In genomic region chr22:43066844-43067385, GRCh38 we compare ENCODE assay signal across 14 cellular contexts. TPM values are rescaled to one million over a fixed set of nuclear protein-coding genes. Genes with fewer than 3 reads are reported as not detected.
DNase-seq lines count a peak whose midpoint lies in the region; ATAC-seq and TF ChIP-seq lines count a peak whose summit lies in the region.
"Had no signal": no experiment of that assay in that cellular context is flagged by ENCODE, and none has a peak within 500 bp of the region (broad histone marks: within the 10 kb centered on the region; RNA-seq: fewer than 3 reads in every experiment).

No MANE protein-coding gene starts in this region.

- no peaks in the 10 kb centered on the region for H3K4me1 ChIP-seq in GM23338 (ENCODE audit: insufficient read depth)

- peak; percentile 69 for DNase-seq in COLO829 (ENCODE audit: low spot score)
- DNase-seq in LHCN-M2 (ENCODE audit: low read depth), result peak; percentile 78
- DNase-seq in chondrocyte (ENCODE audit: low spot score), result no peak
- peak; percentile 32 to 74 for DNase-seq in lung microvascular endothelial cell (ENCODE audit: low read depth in 2 of 2)
- no peak for DNase-seq in amniotic stem cell (lab: John Stamatoyannopoulos, UW)
- DNase-seq in GM23338 (ENCODE audit: low spot score), result no peak
- DNase-seq in NCI-H128 (lab: John Stamatoyannopoulos, UW; ENCODE audit: unreplicated experiment), result no peak
- DNase-seq in NCI-H510A treated with DMSO at 0.1 percent for 48 hours (lab: John Stamatoyannopoulos, UW), result no peak
- DNase-seq: effector memory CD4-positive, alpha-beta T cell; KBM-7; naive B cell; NCI-H2081 treated with DMSO at 0.1 percent for 48 hours had no signal

- no peaks in the 10 kb centered on the region for H3K9me2 ChIP-seq in GM23338 (ENCODE audit: insufficient read depth)

- no peak overlapping the region for H3K4me2 ChIP-seq in GM23338

- H3K4me3 ChIP-seq in GM23338, result no peak overlapping the region
- H3K4me3 ChIP-seq: skin epidermis had no signal

- H3K4me1 Mint-ChIP-seq in chondrocyte (ENCODE audit: low read depth) (peaks cover 16% of the 10 kb centered on the region), GM23338 (no peaks in the 10 kb centered on the region)
- H3K4me1 Mint-ChIP-seq: naive B cell had no signal

- TF ChIP-seq CTCF in chondrocyte (IDR thresholded peaks at IDR 0.05) (no peak), GM23338 (conservative IDR thresholded peaks at IDR 0.05; ENCODE audit: low read depth in 2 of 2) (no peak)

- peaks cover 14% of the 10 kb centered on the region for H3K36me3 Mint-ChIP-seq in chondrocyte (ENCODE audit: low read depth)
- H3K36me3 Mint-ChIP-seq in GM23338 (ENCODE audit: low read depth), result no peaks in the 10 kb centered on the region

- H2AFZ ChIP-seq in GM23338, result no peak overlapping the region

- ATAC-seq in GM23338, result no peak

- H3K27me3 Mint-ChIP-seq in chondrocyte (ENCODE audit: low read depth) (no peaks in the 10 kb centered on the region), GM23338 (ENCODE audit: insufficient read depth, low read depth, poor library complexity) (peaks cover 2% of the 10 kb centered on the region)
- H3K27me3 Mint-ChIP-seq: naive B cell had no signal

- H3K27ac Mint-ChIP-seq in chondrocyte (ENCODE audit: unreplicated experiment) (peak overlapping the region; percentile 98), GM23338 (no peak overlapping the region)

- no peaks in the 10 kb centered on the region for H3F3A ChIP-seq in GM23338 (replicated peaks; ENCODE audit: low read depth)

- H3K27ac ChIP-seq in GM23338 (ENCODE audit: low read depth), result no peak overlapping the region
- H3K27ac ChIP-seq: C4-2B had no signal

- no peaks in the 10 kb centered on the region for H3K27me3 ChIP-seq in GM23338 (ENCODE audit: insufficient read depth)

- peak overlapping the region; percentile 7 for H3K4me3 Mint-ChIP-seq in chondrocyte (ENCODE audit: unreplicated experiment)
- no peak overlapping the region for H3K4me3 Mint-ChIP-seq in GM23338
- H3K4me3 Mint-ChIP-seq: naive B cell had no signal

- H4K20me1 ChIP-seq in GM23338 (replicated peaks; ENCODE audit: insufficient read depth), result no peaks in the 10 kb centered on the region

- H3K79me2 ChIP-seq in GM23338 (replicated peaks; ENCODE audit: insufficient read depth), result no peaks in the 10 kb centered on the region

- H3K36me3 ChIP-seq in GM23338 (ENCODE audit: insufficient read depth), result no peaks in the 10 kb centered on the region

- H3K9me3 Mint-ChIP-seq in chondrocyte (ENCODE audit: low read depth) (no peaks in the 10 kb centered on the region), GM23338 (no peaks in the 10 kb centered on the region)
- H3K9me3 Mint-ChIP-seq: naive B cell had no signal

TF ChIP-seq in GM23338, 12 proteins besides CTCF, POLR2A, EP300 and RAD21:
- TF ChIP-seq ZNF114 (CRISPR knock-in tag; IDR thresholded peaks at IDR 0.05) (no peak), ZNF331 (CRISPR knock-in tag; IDR thresholded peaks at IDR 0.05; ENCODE audit: low read depth) (no peak)

RNA-seq across cellular contexts. Expression of gene TTLL1, which starts 22.3 kb away (rescaled TPM):
- total RNA-seq in LHCN-M2 (2014; rRNA removed) (13.1 and 13.5 TPM in 2 replicates), chondrocyte (16.7 to 18.8 TPM (median 18.1 TPM) in 3 replicates), lung microvascular endothelial cell (6.5 and 9.9 TPM in 2 replicates)
- polyA plus RNA-seq in LHCN-M2 (2012), result 17.1 TPM
- total RNA-seq in GM23338 (2014; rRNA removed; shearing (Covaris generic)), result 3.5 and 5.5 TPM in 2 replicates
- 6.2 and 6.8 TPM in 2 replicates for polyA plus RNA-seq in GM23338 (2016; fragmentation: Nextera tagmentation; extraction: Ambion mirVana)

RNA-seq across cellular contexts. Expression of gene BIK, which starts 43.6 kb away (rescaled TPM):
- total RNA-seq in LHCN-M2 (2014; rRNA removed) (not detected in 2 replicates), chondrocyte (not detected in 3 replicates), lung microvascular endothelial cell (0.79 and 1.1 TPM in 2 replicates)
- polyA plus RNA-seq in LHCN-M2 (2012), result 0.12 TPM
- total RNA-seq in GM23338 (2014; rRNA removed; shearing (Covaris generic)), result 5.6 and 9.8 TPM in 2 replicates
- polyA plus RNA-seq in GM23338 (2016; fragmentation: Nextera tagmentation; extraction: Ambion mirVana), result 9.6 and 10.4 TPM in 2 replicates

RNA-seq across cellular contexts. Expression of gene PACSIN2, which starts 52.0 kb away (rescaled TPM):
- 66.3 and 66.8 TPM in 2 replicates for total RNA-seq in LHCN-M2 (2014; rRNA removed)
- polyA plus RNA-seq in LHCN-M2 (2012), result 44.8 TPM
- total RNA-seq in chondrocyte, result 58.9 to 93.4 TPM (median 82.1 TPM) in 3 replicates
- 59.9 and 88.9 TPM in 2 replicates for total RNA-seq in lung microvascular endothelial cell
- total RNA-seq in GM23338 (2014; rRNA removed; shearing (Covaris generic)), result 47.0 and 57.3 TPM in 2 replicates
- polyA plus RNA-seq in GM23338 (2016; fragmentation: Nextera tagmentation; extraction: Ambion mirVana), result 23.5 and 24.6 TPM in 2 replicates

Comparison
In these comparisons a context has a peak if more than half of its experiments do, and no peak if none do; other contexts are left out.
1. DNase-seq: peak in COLO829 (single experiment), LHCN-M2 (single experiment) and lung microvascular endothelial cell (2 of 2); none in chondrocyte (single experiment), amniotic stem cell (single experiment), GM23338 (single experiment), NCI-H128 (single experiment) and NCI-H510A treated with DMSO at 0.1 percent for 48 hours (single experiment).